Comparison of ENCODE assay signal across 26 cellular contexts in genomic region chr6:14501914-14502313, GRCh38.
DNase-seq lines count a peak whose midpoint lies in the region; ATAC-seq, FAIRE-seq and TF ChIP-seq lines count a peak whose summit lies in the region.
"Had no signal": no experiment of that assay in that cellular context is flagged by ENCODE, and none has a peak within 500 bp of the region (broad histone marks: within the 10 kb centered on the region; RNA-seq: fewer than 3 reads in every experiment).

No MANE protein-coding gene starts in this region.

- no peak for FAIRE-seq in K562 (lab: Jason Lieb, UNC)
- FAIRE-seq: kidney had no signal

- no peaks in the 10 kb centered on the region for H3K79me2 ChIP-seq in K562 (ENCODE audit: control insufficient read depth, insufficient read depth, low read length)

- intact Hi-C loops in activated CD4-positive, alpha-beta T cell treated with anti-CD3 and anti-CD28 coated beads for 36 hours (cut with DNase I, micrococcal nuclease): no loop called here
- intact Hi-C loops in K562 (cut with micrococcal nuclease): no loop called here

- no peak for TF ChIP-seq CTCF in K562 (IDR thresholded peaks at IDR 0.05 in 2 of 3, conservative IDR thresholded peaks at IDR 0.05 in 1 of 3; ENCODE audit: insufficient read depth in 2 of 3, low read depth in 1 of 3, low read length in 3 of 3)

- TF ChIP-seq POLR2A in K562 (conservative IDR thresholded peaks at IDR 0.05): no peak

- H3K4me3 Mint-ChIP-seq in activated CD4-positive, alpha-beta T cell treated with anti-CD3 and anti-CD28 coated beads for 36 hours: no peak overlapping the region
- H3K4me3 Mint-ChIP-seq: activated naive CD8-positive, alpha-beta T cell treated with anti-CD3 and anti-CD28 coated beads for 36 hours; CD14-positive monocyte; naive thymus-derived CD8-positive, alpha-beta T cell; stimulated activated effector memory CD8-positive, alpha-beta T cell treated with anti-CD3 and anti-CD28 coated beads, Interleukin-12 subunit alpha, Interleukin-12 subunit beta, amount 100 ng/mL, for 72 hours had no signal

- H3K4me2 ChIP-seq in K562 (ENCODE audit: insufficient read depth, low read length): no peak overlapping the region

- BruUV-seq in K562 (replicated peaks; lab: Mats Ljungman, UMichigan): no TSS peak

- H3K9me3 Mint-ChIP-seq in activated CD4-positive, alpha-beta T cell treated with anti-CD3 and anti-CD28 coated beads for 36 hours (ENCODE audit: low read depth): peaks cover 5% of the 10 kb centered on the region
- H3K9me3 Mint-ChIP-seq: activated naive CD8-positive, alpha-beta T cell treated with anti-CD3 and anti-CD28 coated beads for 36 hours; stimulated activated effector memory CD8-positive, alpha-beta T cell treated with anti-CD3 and anti-CD28 coated beads, Interleukin-12 subunit alpha, Interleukin-12 subunit beta, amount 100 ng/mL, for 72 hours; type B pancreatic cell had no signal

- peaks cover 18% of the 10 kb centered on the region for H3K4me1 Mint-ChIP-seq in activated CD4-positive, alpha-beta T cell treated with anti-CD3 and anti-CD28 coated beads for 36 hours

- POLR2A ChIA-PET in activated CD4-positive, alpha-beta T cell treated with anti-CD3 and anti-CD28 coated beads for 36 hours (lab: Charles Lee): no interaction called here
- POLR2A ChIA-PET in K562 (lab: Yijun Ruan, JAX): interaction anchor here (1.3 kb wide), 1 partner anchor 8 kb away, joined by 3 read pairs; no protein-coding TSS in a partner anchor

- no peak overlapping the region; a peak in 1 of 4 replicates for H3K9ac ChIP-seq in K562 (ENCODE audit: insufficient read depth in 1 of 2, low read depth in 2 of 2, low read length in 2 of 2)

- TF ChIP-seq RAD21 in K562 (CRISPR knock-in tag; conservative IDR thresholded peaks at IDR 0.05 in 1 of 2, IDR thresholded peaks at IDR 0.05 in 1 of 2): no peak

- no peaks in the 10 kb centered on the region for H3K9me1 ChIP-seq in K562 (ENCODE audit: control insufficient read depth, insufficient read depth, low read length)

- peaks cover 11 to 13% of the 10 kb centered on the region in 2 experiments; a peak in 4 of 5 replicates for H3K4me1 ChIP-seq in K562 (replicated peaks in 1 of 2; ENCODE audit: control insufficient read depth in 2 of 2, insufficient read depth in 2 of 2, low read length in 2 of 2)
- H3K4me1 ChIP-seq: ascending aorta had no signal

- peak; percentile 47 for ATAC-seq in activated CD4-positive, alpha-beta T cell treated with anti-CD3 and anti-CD28 coated beads for 36 hours
- 0 out of 3 replicates have a peak, but pooled peaks have one; percentile 41 for ATAC-seq in K562
- ATAC-seq in GM21825 (IDR thresholded peaks at IDR 0.05; ENCODE audit: unreplicated experiment): no peak
- no peak for ATAC-seq in activated CD4-positive, CD25-positive, alpha-beta regulatory T cell treated with anti-CD3 and anti-CD28 coated beads, Interleukin-2, amount 50 U/mL, for 24 hours
- ATAC-seq: esophagus mucosa; naive thymus-derived CD8-positive, alpha-beta T cell had no signal

- in situ Hi-C loops in K562 (cut with MboI): no loop called here

- H3K4me3 ChIP-seq in K562: no peak overlapping the region
- H3K4me3 ChIP-seq: ascending aorta had no signal

- H3K27me3 Mint-ChIP-seq in activated CD4-positive, alpha-beta T cell treated with anti-CD3 and anti-CD28 coated beads for 36 hours: no peaks in the 10 kb centered on the region
- H3K27me3 Mint-ChIP-seq: activated naive CD8-positive, alpha-beta T cell treated with anti-CD3 and anti-CD28 coated beads for 36 hours; naive thymus-derived CD8-positive, alpha-beta T cell had no signal

- H3K27me3 ChIP-seq in K562 (ENCODE audit: control insufficient read depth in 2 of 2, insufficient read depth in 2 of 2, low read length in 2 of 2): no peaks in the 10 kb centered on the region
- H3K27me3 ChIP-seq: ascending aorta had no signal

- no peaks in the 10 kb centered on the region for H3K9me3 ChIP-seq in K562 (replicated peaks; ENCODE audit: control insufficient read depth, insufficient read depth, low read depth, low read length)
- H3K9me3 ChIP-seq: ascending aorta, Caco-2 had no signal

- no peaks in the 10 kb centered on the region for H3K36me3 Mint-ChIP-seq in activated CD4-positive, alpha-beta T cell treated with anti-CD3 and anti-CD28 coated beads for 36 hours (ENCODE audit: low read depth)
- H3K36me3 Mint-ChIP-seq: activated naive CD8-positive, alpha-beta T cell treated with anti-CD3 and anti-CD28 coated beads for 36 hours; CD14-positive monocyte; naive thymus-derived CD8-positive, alpha-beta T cell; stimulated activated effector memory CD8-positive, alpha-beta T cell treated with anti-CD3 and anti-CD28 coated beads, Interleukin-12 subunit alpha, Interleukin-12 subunit beta, amount 100 ng/mL, for 72 hours; type B pancreatic cell had no signal

- WGBS in K562 (ENCODE audit: insufficient coverage, low coverage, missing lambda C conversion rate): 30% methylated on average over 5 of the region's 5 CpGs

- H2AFZ ChIP-seq in K562 (ENCODE audit: low read depth, low read length): peak overlapping the region; percentile 41

- no peak overlapping the region for H3K27ac Mint-ChIP-seq in activated CD4-positive, alpha-beta T cell treated with anti-CD3 and anti-CD28 coated beads for 36 hours
- H3K27ac Mint-ChIP-seq: activated naive CD8-positive, alpha-beta T cell treated with anti-CD3 and anti-CD28 coated beads for 36 hours; type B pancreatic cell had no signal

- H3K27ac ChIP-seq in K562 (ENCODE audit: extremely low read depth, low read depth, low read length): no peak overlapping the region
- H3K27ac ChIP-seq: ascending aorta had no signal

- CTCF ChIA-PET in activated CD4-positive, alpha-beta T cell treated with anti-CD3 and anti-CD28 coated beads for 36 hours (lab: Charles Lee): interaction anchor here (0.6 to 0.7 kb wide), 2 partner anchors 30 to 954 kb away, joined by 3 read pairs; no protein-coding TSS in a partner anchor
- CTCF ChIA-PET in K562 (lab: Yijun Ruan, JAX; ENCODE audit: low intra/inter-chr PET ratio): no interaction called here

- DNase-seq in activated CD4-positive, alpha-beta T cell treated with anti-CD3 and anti-CD28 coated beads for 36 hours: no peak
- DNase-seq in activated CD4-positive, alpha-beta T cell treated with anti-CD3 and anti-CD28 coated beads, Interleukin-2, amount 50 U/mL, for 48 hours: no peak
- DNase-seq in K562 (ENCODE audit: extremely low read depth in 1 of 4, low spot score in 3 of 4) (no peak), kidney tubule cell (ENCODE audit: low spot score) (peak; percentile 47), NCI-H146 (lab: John Stamatoyannopoulos, UW) (no peak)
- no peak for DNase-seq in activated naive CD4-positive, alpha-beta T cell (lab: John Stamatoyannopoulos, UW)
- DNase-seq: 8988T; activated effector memory CD4-positive, alpha-beta T cell treated with Interleukin-2 at 50 U/mL for 16 hours; activated naive CD8-positive, alpha-beta T cell treated with anti-CD3 and anti-CD28 coated beads for 36 hours; activated T-cell treated with anti-CD3 and anti-CD28 coated beads for 4 hours; Caco-2; central memory CD4-positive, alpha-beta T cell; KG1; kidney; MM.1S; naive thymus-derived CD8-positive, alpha-beta T cell; NCI-H1436; NCI-H345; SW 1271 had no signal

- no peaks in the 10 kb centered on the region for H4K20me1 ChIP-seq in K562 (replicated peaks; ENCODE audit: control insufficient read depth, insufficient read depth, low read length)

- no peaks in the 10 kb centered on the region for H3K36me3 ChIP-seq in K562 (ENCODE audit: control insufficient read depth, insufficient read depth, low read length)
- H3K36me3 ChIP-seq: ascending aorta had no signal

- no peak for TF ChIP-seq EP300 in K562 (IDR thresholded peaks at IDR 0.05; ENCODE audit: low read length)

TF ChIP-seq in K562, 482 proteins besides CTCF, POLR2A, EP300 and RAD21:
- TF ChIP-seq ZNF24 (IDR thresholded peaks at IDR 0.05) (peak; percentile 52; the same call in 1 of the 2 replicates), ZNF124 (CRISPR knock-in tag; IDR thresholded peaks at IDR 0.05) (no peak)

Comparison
In these comparisons a context has a peak if more than half of its experiments do, and no peak if none do; other contexts are left out.
1. ATAC-seq: peak in activated CD4-positive, alpha-beta T cell treated with anti-CD3 and anti-CD28 coated beads for 36 hours (single experiment) and K562 (single experiment); none in GM21825 (single experiment) and activated CD4-positive, CD25-positive, alpha-beta regulatory T cell treated with anti-CD3 and anti-CD28 coated beads, Interleukin-2, amount 50 U/mL, for 24 hours (0 of 2).